In the genomic region with DNA sequence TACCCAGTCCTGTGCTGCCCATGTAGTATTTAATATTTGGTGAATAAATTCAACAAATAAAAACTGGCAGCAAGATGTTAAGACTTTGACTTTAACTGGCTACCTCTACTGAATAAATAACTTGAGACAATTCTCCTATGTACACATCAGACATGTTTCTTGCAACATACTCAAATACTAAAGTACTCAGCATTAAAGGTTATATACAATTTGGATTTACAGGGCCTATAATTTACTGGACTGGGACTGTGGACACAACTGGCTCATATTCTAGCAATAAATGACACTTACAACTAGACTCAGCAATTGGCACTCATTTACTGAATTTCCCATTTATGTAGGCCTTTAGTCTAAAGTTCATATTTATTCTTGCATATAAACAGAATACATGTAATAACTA, we compare ENCODE assay signal across 9 cellular contexts. TPM values are rescaled to one million over a fixed set of nuclear protein-coding genes. Genes with fewer than 3 reads are reported as not detected.
DNase-seq lines count a peak whose midpoint lies in the region; ATAC-seq and TF ChIP-seq lines count a peak whose summit lies in the region.
"Had no signal": no experiment of that assay in that cellular context is flagged by ENCODE, and none has a peak within 500 bp of the region (broad histone marks: within the 10 kb centered on the region; RNA-seq: fewer than 3 reads in every experiment).

No MANE protein-coding gene starts in this region.

- in situ Hi-C loops in GM13977 (cut with MboI; ENCODE audit: low pct_unique_long_range_greater_than_20kb, low sequenced_read_pairs, unreplicated experiment) = no loop called here

- H3K9me3 Mint-ChIP-seq in activated T-cell treated with anti-CD3 and anti-CD28 coated beads, Interleukin-2, amount 50 U/mL, for 24 hours = no peaks in the 10 kb centered on the region

- H3K27ac ChIP-seq in SU-DHL-6 (ENCODE audit: low read depth, low read length) = peak overlapping the region; percentile 82
- no peak overlapping the region for H3K27ac ChIP-seq in fibroblast of lung (ENCODE audit: insufficient read depth, low read length)
- H3K27ac ChIP-seq in smooth muscle cell (ENCODE audit: low read depth) = peak overlapping the region; percentile 86
- H3K27ac ChIP-seq: right atrium auricular region had no signal

- peaks cover 21% of the 10 kb centered on the region for H3K79me2 ChIP-seq in SU-DHL-6 (ENCODE audit: insufficient read depth, low read length)
- H3K79me2 ChIP-seq in fibroblast of lung (ENCODE audit: control insufficient read depth, insufficient read depth, low read length) = peaks cover 19% of the 10 kb centered on the region
- H3K79me2 ChIP-seq in smooth muscle cell (ENCODE audit: low read depth) = peaks cover 23% of the 10 kb centered on the region

- ATAC-seq in HG02610 (IDR thresholded peaks at IDR 0.05; ENCODE audit: unreplicated experiment) = no peak

- peak overlapping the region; percentile 94 for H3K9ac ChIP-seq in SU-DHL-6 (ENCODE audit: low read length)
- H3K9ac ChIP-seq in fibroblast of lung (ENCODE audit: insufficient read depth, low read length) = no peak overlapping the region
- H3K9ac ChIP-seq in smooth muscle cell (ENCODE audit: low read depth) = no peak overlapping the region

- H3K36me3 Mint-ChIP-seq in activated T-cell treated with anti-CD3 and anti-CD28 coated beads, Interleukin-2, amount 50 U/mL, for 24 hours (ENCODE audit: low read depth) = peaks cover 59% of the 10 kb centered on the region

- H3K4me2 ChIP-seq in SU-DHL-6 (ENCODE audit: low read depth, low read length, poor library complexity, severe bottlenecking) (peak overlapping the region; percentile 98), fibroblast of lung (ENCODE audit: extremely low read depth, insufficient read depth, low read length) (peak overlapping the region; percentile 79), smooth muscle cell (peak overlapping the region; percentile 94)

- H3K4me3 Mint-ChIP-seq in activated T-cell treated with anti-CD3 and anti-CD28 coated beads, Interleukin-2, amount 50 U/mL, for 24 hours = peak overlapping the region; percentile 96

- DNase-seq in activated T-cell treated with anti-CD3 and anti-CD28 coated beads, Interleukin-2, amount 50 U/mL, for 24 hours = no peak
- DNase-seq in activated T-cell treated with anti-CD3 and anti-CD28 coated beads, Interleukin-2, amount 50 U/mL, for 1 hour = no peak
- DNase-seq in fibroblast of lung (ENCODE audit: low read depth in 2 of 2) (peak in 1 of 2 donors; percentile 17), smooth muscle cell (lab: John Stamatoyannopoulos, UW; ENCODE audit: unreplicated experiment) (no peak), GM13977 (ENCODE audit: low spot score) (no peak), pons (ENCODE audit: low spot score) (no peak)

- H3K27ac Mint-ChIP-seq in activated T-cell treated with anti-CD3 and anti-CD28 coated beads, Interleukin-2, amount 50 U/mL, for 24 hours = peak overlapping the region; percentile 88

- H3F3A ChIP-seq in SU-DHL-6 (ENCODE audit: insufficient read depth) (peaks cover 69% of the 10 kb centered on the region), smooth muscle cell (ENCODE audit: low read depth) (peaks cover 47% of the 10 kb centered on the region)

- no peak overlapping the region for H2AFZ ChIP-seq in SU-DHL-6 (ENCODE audit: low read depth, low read length, severe bottlenecking)
- no peak overlapping the region for H2AFZ ChIP-seq in fibroblast of lung (ENCODE audit: low read length)
- H2AFZ ChIP-seq in smooth muscle cell (ENCODE audit: low read depth) = no peak overlapping the region

- H3K9me3 ChIP-seq in SU-DHL-6 (ENCODE audit: insufficient read depth, low read length) (no peaks in the 10 kb centered on the region), fibroblast of lung (ENCODE audit: control insufficient read depth, insufficient read depth, low read depth, low read length) (no peaks in the 10 kb centered on the region), smooth muscle cell (replicated peaks; ENCODE audit: low read depth) (no peaks in the 10 kb centered on the region)
- H3K9me3 ChIP-seq: right atrium auricular region had no signal

- peak overlapping the region; percentile 96 for H3K4me3 ChIP-seq in SU-DHL-6 (ENCODE audit: insufficient read depth, low read length, poor library complexity, severe bottlenecking)
- H3K4me3 ChIP-seq in fibroblast of lung (replicated peaks in 1 of 4; ENCODE audit: control extremely low read depth in 1 of 4, insufficient read depth in 1 of 4, low read depth in 3 of 4, low read length in 4 of 4) = peak overlapping the region in 2 of 4 experiments; percentile 86 to 87
- H3K4me3 ChIP-seq in smooth muscle cell = peak overlapping the region; percentile 66
- H3K4me3 ChIP-seq: right atrium auricular region had no signal

- H3K27me3 Mint-ChIP-seq in activated T-cell treated with anti-CD3 and anti-CD28 coated beads, Interleukin-2, amount 50 U/mL, for 24 hours = no peaks in the 10 kb centered on the region

- peaks cover 36% of the 10 kb centered on the region for H3K36me3 ChIP-seq in SU-DHL-6 (ENCODE audit: low read length)
- peaks cover 1% of the 10 kb centered on the region for H3K36me3 ChIP-seq in fibroblast of lung (ENCODE audit: control insufficient read depth, insufficient read depth, low read length)
- peaks cover 15% of the 10 kb centered on the region for H3K36me3 ChIP-seq in smooth muscle cell (ENCODE audit: low read depth)

- H3K4me1 Mint-ChIP-seq in activated T-cell treated with anti-CD3 and anti-CD28 coated beads, Interleukin-2, amount 50 U/mL, for 24 hours (ENCODE audit: low read depth) = peaks cover 26% of the 10 kb centered on the region

- H4K20me1 ChIP-seq in SU-DHL-6 (ENCODE audit: low read depth, low read length) (peaks cover 26% of the 10 kb centered on the region), fibroblast of lung (ENCODE audit: control insufficient read depth, extremely low read depth, insufficient read depth, low read length) (peaks cover 2% of the 10 kb centered on the region), smooth muscle cell (ENCODE audit: low read depth) (peaks cover 28% of the 10 kb centered on the region)

- H3K4me1 ChIP-seq in fibroblast of lung (ENCODE audit: control insufficient read depth, extremely low read depth, insufficient read depth, low read length) = peaks cover 2% of the 10 kb centered on the region
- peaks cover 26% of the 10 kb centered on the region for H3K4me1 ChIP-seq in smooth muscle cell (ENCODE audit: low read depth)

- H3K9me2 ChIP-seq in SU-DHL-6 (replicated peaks; ENCODE audit: insufficient read depth, low read length) = no peaks in the 10 kb centered on the region

- no peak for TF ChIP-seq CTCF in SU-DHL-6 (IDR thresholded peaks at IDR 0.05; ENCODE audit: insufficient read depth, low read length, poor library complexity, severe bottlenecking)
- TF ChIP-seq CTCF in fibroblast of lung (conservative IDR thresholded peaks at IDR 0.05 in 1 of 2, IDR thresholded peaks at IDR 0.05 in 1 of 2; ENCODE audit: low read depth in 1 of 2, low read length in 2 of 2) = no peak
- TF ChIP-seq CTCF in smooth muscle cell (IDR thresholded peaks at IDR 0.05; ENCODE audit: borderline replicate concordance, insufficient read depth, poor library complexity, severe bottlenecking) = no peak
- TF ChIP-seq CTCF in GM13977 (IDR thresholded peaks at IDR 0.05; ENCODE audit: extremely low read depth, insufficient read depth, missing control alignments) = no peak

- no peaks in the 10 kb centered on the region for H3K27me3 ChIP-seq in SU-DHL-6 (ENCODE audit: low read length)
- no peaks in the 10 kb centered on the region for H3K27me3 ChIP-seq in fibroblast of lung (ENCODE audit: control insufficient read depth, insufficient read depth, low read length)
- no peaks in the 10 kb centered on the region for H3K27me3 ChIP-seq in smooth muscle cell (ENCODE audit: low read depth)
- H3K27me3 ChIP-seq: right atrium auricular region had no signal

RNA-seq across cellular contexts. Expression of a gene that starts 2.4 kb away (rescaled TPM):
- 71.2 and 88.6 TPM in 2 replicates for total RNA-seq in fibroblast of lung
- 241 and 289 TPM in 2 replicates for polyA plus RNA-seq in fibroblast of lung
- 255 and 256 TPM in 2 replicates for polyA plus RNA-seq in fibroblast of lung (2012)
- polyA minus RNA-seq in fibroblast of lung (ENCODE audit: low replicate concordance) = 0.63 TPM in 1 of 2 replicates, not detected in the other
- total RNA-seq in smooth muscle cell = 99.0 and 118 TPM in 2 replicates
- 15.6 and 22.3 TPM in 2 replicates for polyA plus RNA-seq in smooth muscle cell

RNA-seq across cellular contexts. Expression of a gene that starts 40.9 kb away (rescaled TPM):
- total RNA-seq in fibroblast of lung (14.6 and 14.7 TPM in 2 replicates), smooth muscle cell (5.8 and 11.3 TPM in 2 replicates)
- polyA plus RNA-seq in fibroblast of lung (27.9 and 31.9 TPM in 2 replicates), smooth muscle cell (6.8 and 10.3 TPM in 2 replicates)
- polyA plus RNA-seq in fibroblast of lung (2012) = 22.6 and 24.7 TPM in 2 replicates
- polyA minus RNA-seq in fibroblast of lung (ENCODE audit: low replicate concordance) = 3.4 and 13.4 TPM in 2 replicates
